Comparison of ENCODE assay signal across 10 cellular contexts in genomic region chr5:136081192-136081591, GRCh38. TPM values are rescaled to one million over a fixed set of nuclear protein-coding genes. Genes with fewer than 3 reads are reported as not detected.
A peak's percentile ranks its signal among the peaks of the same experiment; 100 is the strongest.
DNase-seq lines count a peak whose midpoint lies in the region; ATAC-seq and TF ChIP-seq lines count a peak whose summit lies in the region.
"Had no signal": no experiment of that assay in that cellular context is flagged by ENCODE, and none has a peak within 500 bp of the region (broad histone marks: within the 10 kb centered on the region; RNA-seq: fewer than 3 reads in every experiment).

No MANE protein-coding gene starts in this region.

- H3K9me3 ChIP-seq in suprapubic skin = no peaks in the 10 kb centered on the region

- no peak for TF ChIP-seq EP300 in suprapubic skin (IDR thresholded peaks at IDR 0.05)

- no peaks in the 10 kb centered on the region for H3K36me3 ChIP-seq in suprapubic skin

- no peaks in the 10 kb centered on the region for H3K9me3 Mint-ChIP-seq in HFFc6
- H3K9me3 Mint-ChIP-seq: T-helper 1 cell treated with Interleukin-12 subunit alpha and Interleukin-12 subunit beta and Interleukin-4 antibody, amounts not matched to agents 30 μg/mL and 1 μg/mL, for 36 hours had no signal

- H3K4me3 ChIP-seq in astrocyte of the cerebellum (ENCODE audit: low read depth, low read length) (peak overlapping the region; percentile 50), suprapubic skin (peak overlapping the region; percentile 41)

- TF ChIP-seq CTCF in HFFc6 (IDR thresholded peaks at IDR 0.05) (no peak), astrocyte of the cerebellum (IDR thresholded peaks at IDR 0.05; ENCODE audit: low read depth, low read length, missing control alignments) (no peak), suprapubic skin (IDR thresholded peaks at IDR 0.05) (no peak)

- no peaks in the 10 kb centered on the region for H3K27me3 ChIP-seq in suprapubic skin

- 83% methylated on average over 2 of the region's 2 CpGs for WGBS in suprapubic skin

- DNase-seq in HFFc6 (no peak), astrocyte of the cerebellum (ENCODE audit: low read depth) (no peak), left colon (no peak), suprapubic skin (ENCODE audit: low spot score in 2 of 2) (no peak), SHP77 (lab: John Stamatoyannopoulos, UW) (no peak), NCI-H2227 (lab: John Stamatoyannopoulos, UW; ENCODE audit: unreplicated experiment) (no peak), foreskin melanocyte (no peak)
- DNase-seq: NCI-H187 treated with DMSO at 0.1 percent for 48 hours had no signal

- H3K27ac Mint-ChIP-seq in HFFc6 = peak overlapping the region; percentile 69; the same call in 1 of the 2 replicates

- 0 out of 2 replicates have a peak, but pooled peaks cover 6% of the 10 kb centered on the region for H3K4me1 Mint-ChIP-seq in HFFc6 (ENCODE audit: low read depth)

- peaks cover 3% of the 10 kb centered on the region for H3K27me3 Mint-ChIP-seq in HFFc6 (ENCODE audit: insufficient read depth)

- intact Hi-C loops in left colon (cut with DNase I, micrococcal nuclease) = loop anchor here in 1 of 2 donors (5.0 to 10.0 kb wide), 2 partner anchors 134 to 196 kb away; no protein-coding TSS in a partner anchor

- no peak for TF ChIP-seq POLR2A in suprapubic skin (IDR thresholded peaks at IDR 0.05)

- H3K4me3 Mint-ChIP-seq in HFFc6 = peak overlapping the region; percentile 79

- in situ Hi-C loops in astrocyte of the cerebellum (cut with HindIII; ENCODE audit: low sequenced_read_pairs) = loop anchor here (5.0 kb wide), 1 partner anchor 51 kb away; the partner anchor contains the start of gene SMAD5

- no peaks in the 10 kb centered on the region for H3K36me3 Mint-ChIP-seq in HFFc6 (ENCODE audit: low read depth)

- peaks cover 6% of the 10 kb centered on the region for H3K4me1 ChIP-seq in suprapubic skin

- ATAC-seq in left colon = peak; percentile 26
- ATAC-seq in HG03135 (IDR thresholded peaks at IDR 0.05; ENCODE audit: unreplicated experiment) = no peak

- H3K27ac ChIP-seq in suprapubic skin = no peak overlapping the region

RNA-seq across cellular contexts. Expression of gene SMAD5, which starts 51.5 kb away (rescaled TPM):
- 10 to 100 TPM; 54.9 to 66.9 (median 62.6) TPM for total RNA-seq in HFFc6 (2021; fragmentation: NEBNext Ultra II Directional; extraction: Animal tissue kit (Norgen Biotek cat#: 25700))
- total RNA-seq in left colon (10 to 100 TPM; 45.6 to 46.8 TPM), suprapubic skin (100 to 1,000 TPM in 1 of 4 donors, 10 to 100 TPM in 3; 63.3 to 119 (median 74.9) TPM)

RNA-seq across cellular contexts. Expression of gene TGFBI, which starts 52.4 kb away (rescaled TPM):
- 100 to 1,000 TPM; 529 to 911 (median 784) TPM for total RNA-seq in HFFc6 (2021; fragmentation: NEBNext Ultra II Directional; extraction: Animal tissue kit (Norgen Biotek cat#: 25700))
- 10 to 100 TPM; 21.0 to 50.3 TPM for total RNA-seq in left colon
- 100 to 1,000 TPM; 300 to 719 (median 389) TPM for total RNA-seq in suprapubic skin

Comparison
In these comparisons a context has a peak if more than half of its experiments do, and no peak if none do; other contexts are left out.
1. RNA of gene TGFBI, which starts 52.4 kb away (total RNA-seq): 529 to 911 TPM in HFFc6 and 300 to 719 TPM in suprapubic skin; 21.0 to 50.3 TPM in left colon; every median in the first group is over 4 times any median in the second.